8 cellular contexts compared by ENCODE assay signal in genomic region chr1:28248273-28249012, GRCh38. TPM values are rescaled to one million over a fixed set of nuclear protein-coding genes. Genes with fewer than 3 reads are reported as not detected.
DNase-seq lines count a peak whose midpoint lies in the region; TF ChIP-seq lines count a peak whose summit lies in the region.

No MANE protein-coding gene starts in this region.

- peak overlapping the region; percentile 40 for H3K4me3 Mint-ChIP-seq in chondrocyte (ENCODE audit: unreplicated experiment)

- H3K27ac Mint-ChIP-seq in chondrocyte (ENCODE audit: unreplicated experiment) = peak overlapping the region; percentile 94

- no peaks in the 10 kb centered on the region for H3K27me3 Mint-ChIP-seq in chondrocyte (ENCODE audit: low read depth)

- no peaks in the 10 kb centered on the region for H3K27me3 ChIP-seq in BLaER1

- H4K20me1 ChIP-seq in BLaER1 = no peaks in the 10 kb centered on the region

- no peaks in the 10 kb centered on the region for H3K36me3 Mint-ChIP-seq in chondrocyte (ENCODE audit: low read depth)

- peaks cover 34% of the 10 kb centered on the region for H3K4me1 Mint-ChIP-seq in chondrocyte (ENCODE audit: low read depth)

- peak; percentile 92 for TF ChIP-seq CTCF in chondrocyte (IDR thresholded peaks at IDR 0.05)

- H3K4me1 ChIP-seq in BLaER1 = peaks cover 68% of the 10 kb centered on the region

- no peaks in the 10 kb centered on the region for H3K9me3 ChIP-seq in BLaER1

- H3K27ac ChIP-seq in BLaER1 = peak overlapping the region; percentile 82

- peak overlapping the region; percentile 75 for H3K4me2 ChIP-seq in BLaER1

- H3K9ac ChIP-seq in BLaER1 = peak overlapping the region; percentile 72

- H3K36me3 ChIP-seq in BLaER1 = no peaks in the 10 kb centered on the region

- H3K4me3 ChIP-seq in BLaER1 = peak overlapping the region; percentile 22; the same call in 1 of the 2 replicates

- peak; percentile 76 for DNase-seq in H4 (ENCODE audit: low spot score)
- DNase-seq in NCI-H345 (lab: John Stamatoyannopoulos, UW) = peak; percentile 75
- peak; percentile 83 for DNase-seq in activated CD4-positive, CD25-positive, alpha-beta regulatory T cell treated with anti-CD3 and anti-CD28 coated beads, Interleukin-2, amount 50 U/mL, for 72 hours
- no peak for DNase-seq in chondrocyte (ENCODE audit: low spot score)
- DNase-seq in kidney glomerular epithelial cell (lab: John Stamatoyannopoulos, UW) = peak; percentile 87
- peak; percentile 86 for DNase-seq in stimulated activated CD4-positive, alpha-beta T cell treated with anti-CD3 and anti-CD28 coated beads, Interleukin-15, amount 100 ng/mL, for 24 hours
- DNase-seq in cerebellar nuclear complex (lab: John Stamatoyannopoulos, UW) = no peak

- H3K9me3 Mint-ChIP-seq in chondrocyte (ENCODE audit: low read depth) = no peaks in the 10 kb centered on the region

RNA-seq across cellular contexts. Expression of gene SESN2, which starts 10.9 kb away (rescaled TPM):
- total RNA-seq in H4 (2014; rRNA removed; shearing (Covaris generic)) = 11.8 and 13.6 TPM in 2 replicates
- 11.6 to 56.2 TPM (median 54.7 TPM) in 3 replicates for total RNA-seq in chondrocyte

RNA-seq across cellular contexts. Expression of gene ATP5IF1, which starts 12.5 kb away (rescaled TPM):
- total RNA-seq in H4 (2014; rRNA removed; shearing (Covaris generic)) = 297 and 318 TPM in 2 replicates
- total RNA-seq in chondrocyte = 125 to 175 TPM (median 137 TPM) in 3 replicates

RNA-seq across cellular contexts. Expression of gene DNAJC8, which starts 15.6 kb away (rescaled TPM):
- total RNA-seq in H4 (2014; rRNA removed; shearing (Covaris generic)) = 118 and 119 TPM in 2 replicates
- total RNA-seq in chondrocyte = 69.2 to 85.6 TPM (median 72.8 TPM) in 3 replicates

Comparison
In these comparisons a context has a peak if more than half of its experiments do, and no peak if none do; other contexts are left out.
1. DNase-seq: peak in H4 (single experiment), NCI-H345 (single experiment), activated CD4-positive, CD25-positive, alpha-beta regulatory T cell treated with anti-CD3 and anti-CD28 coated beads, Interleukin-2, amount 50 U/mL, for 72 hours (single experiment), kidney glomerular epithelial cell (single experiment) and stimulated activated CD4-positive, alpha-beta T cell treated with anti-CD3 and anti-CD28 coated beads, Interleukin-15, amount 100 ng/mL, for 24 hours (single experiment); none in chondrocyte (single experiment) and cerebellar nuclear complex (0 of 2).